Comparison of ENCODE assay signal across 12 cellular contexts in genomic region chrX:80181079-80181478, GRCh38.
DNase-seq lines count a peak whose midpoint lies in the region; ATAC-seq and TF ChIP-seq lines count a peak whose summit lies in the region.
"Had no signal": no experiment of that assay in that cellular context is flagged by ENCODE, and none has a peak within 500 bp of the region (broad histone marks: within the 10 kb centered on the region; RNA-seq: fewer than 3 reads in every experiment).

No MANE protein-coding gene starts in this region.

- in situ Hi-C loops in GM13976 (cut with MboI; ENCODE audit: low sequenced_read_pairs, unreplicated experiment), result no loop called here

- H3K9me3 ChIP-seq in A673 (ENCODE audit: low read depth, low read length, poor library complexity, severe bottlenecking) (no peaks in the 10 kb centered on the region), OCI-LY3 (ENCODE audit: insufficient read depth, low read length) (no peaks in the 10 kb centered on the region)

- H3K27ac ChIP-seq in A673 (ENCODE audit: low read depth, low read length, poor library complexity, severe bottlenecking) (no peak overlapping the region), OCI-LY3 (ENCODE audit: low read length) (no peak overlapping the region)

- H3K27me3 ChIP-seq in A673 (replicated peaks; ENCODE audit: insufficient read depth, low read depth, low read length, poor library complexity) (no peaks in the 10 kb centered on the region), OCI-LY3 (ENCODE audit: low read depth, low read length) (no peaks in the 10 kb centered on the region)

- no peak overlapping the region for H2AFZ ChIP-seq in OCI-LY3 (ENCODE audit: low read depth, low read length)

- peak; percentile 22 for DNase-seq in A673 (ENCODE audit: low spot score)
- no peak for DNase-seq in GM13976 (ENCODE audit: low spot score)
- peak; percentile 1 for DNase-seq in fibroblast of the aortic adventitia (ENCODE audit: low read depth)
- DNase-seq in kidney glomerular epithelial cell (lab: John Stamatoyannopoulos, UW), result no peak
- DNase-seq in NCI-H446 (lab: John Stamatoyannopoulos, UW), result no peak
- DNase-seq: activated CD4-positive, alpha-beta T cell treated with anti-CD3 and anti-CD28 coated beads, Interleukin-2, amount 10 ng/mL, durations not matched to agents 24 days and 14 days; NCI-H2081; T1000 had no signal

- H3K36me3 ChIP-seq in A673 (ENCODE audit: insufficient read depth, low read length, poor library complexity, severe bottlenecking), result no peaks in the 10 kb centered on the region
- no peaks in the 10 kb centered on the region for H3K36me3 ChIP-seq in OCI-LY3 (replicated peaks; ENCODE audit: low read depth, low read length)

- H3K9ac ChIP-seq in OCI-LY3 (ENCODE audit: low read length), result no peak overlapping the region

- H3K4me3 ChIP-seq in A673 (ENCODE audit: low read depth, low read length, poor library complexity, severe bottlenecking) (no peak overlapping the region), OCI-LY3 (ENCODE audit: low read length) (no peak overlapping the region), fibroblast of the aortic adventitia (ENCODE audit: low read depth, low read length) (no peak overlapping the region)

- intact Hi-C loops in A673 (cut with micrococcal nuclease; ENCODE audit: unreplicated experiment), result no loop called here

- peak; percentile 57 for TF ChIP-seq CTCF in A673 (conservative IDR thresholded peaks at IDR 0.05; ENCODE audit: low read depth, low read length)
- TF ChIP-seq CTCF in GM13976 (IDR thresholded peaks at IDR 0.05; ENCODE audit: borderline replicate concordance, control extremely low read depth, extremely low read depth, insufficient read depth, missing control alignments), result peak; percentile 9
- peak; percentile 34 for TF ChIP-seq CTCF in OCI-LY3 (IDR thresholded peaks at IDR 0.05; ENCODE audit: low read depth, low read length)
- peak; percentile 23 for TF ChIP-seq CTCF in fibroblast of the aortic adventitia (IDR thresholded peaks at IDR 0.05; ENCODE audit: insufficient read depth, low read length)

- CTCF ChIA-PET in A673 (lab: Charles Lee), result interaction anchor here (0.6 kb wide), 1 partner anchor 1781 kb away, joined by 3 read pairs; no protein-coding TSS in a partner anchor

- no peaks in the 10 kb centered on the region for H3K4me1 ChIP-seq in A673 (ENCODE audit: insufficient read depth, low read length, poor library complexity, severe bottlenecking)
- no peaks in the 10 kb centered on the region for H3K4me1 ChIP-seq in OCI-LY3 (ENCODE audit: low read length)

- no TSS peak for BruUV-seq in A673 (replicated peaks; lab: Mats Ljungman, UMichigan)

- POLR2A ChIA-PET in A673 (lab: Charles Lee; ENCODE audit: low non-redundant PET), result no interaction called here

- no peaks in the 10 kb centered on the region for H3K79me2 ChIP-seq in OCI-LY3 (ENCODE audit: low read length)

- H4K20me1 ChIP-seq in OCI-LY3 (ENCODE audit: insufficient read depth, low read length), result no peaks in the 10 kb centered on the region

- ATAC-seq in HG02981 (IDR thresholded peaks at IDR 0.05; ENCODE audit: unreplicated experiment) (no peak), GM18858 (IDR thresholded peaks at IDR 0.05; ENCODE audit: unreplicated experiment) (no peak)
- ATAC-seq: activated naive CD4-positive, alpha-beta T cell treated with anti-CD3 and anti-CD28 coated beads, Interleukin-2, amount 50 U/mL, for 72 hours had no signal

- H3K4me2 ChIP-seq in OCI-LY3 (ENCODE audit: low read length), result no peak overlapping the region

Comparison
In these comparisons a context has a peak if more than half of its experiments do, and no peak if none do; other contexts are left out.
1. DNase-seq: peak in A673 (single experiment) and fibroblast of the aortic adventitia (single experiment); none in GM13976 (single experiment), kidney glomerular epithelial cell (single experiment) and NCI-H446 (0 of 2).
2. Peak in every context shown above with its lines, with median percentiles within 50 percentile points of each other: CTCF ChIP-seq.